18 cellular contexts compared by ENCODE assay signal in genomic region chr10:124903119-124903518, GRCh38. TPM values are rescaled to one million over a fixed set of nuclear protein-coding genes. Genes with fewer than 3 reads are reported as not detected.
A peak's percentile ranks its signal among the peaks of the same experiment; 100 is the strongest.
DNase-seq lines count a peak whose midpoint lies in the region; ATAC-seq and TF ChIP-seq lines count a peak whose summit lies in the region.
"Had no signal": no experiment of that assay in that cellular context is flagged by ENCODE, and none has a peak within 500 bp of the region (broad histone marks: within the 10 kb centered on the region; RNA-seq: fewer than 3 reads in every experiment).

No MANE protein-coding gene starts in this region.

- H2BK20ac ChIP-seq in IMR-90 (ENCODE audit: low read depth, low read length) = peak overlapping the region; percentile 82

- no peaks in the 10 kb centered on the region for H3K36me3 ChIP-seq in IMR-90 (ENCODE audit: control insufficient read depth, insufficient read depth, low read length)
- H3K36me3 ChIP-seq in adrenal gland (replicated peaks in 1 of 2) = no peaks in the 10 kb centered on the region
- H3K36me3 ChIP-seq in mesendoderm (ENCODE audit: control insufficient read depth, insufficient read depth, low read length) = no peaks in the 10 kb centered on the region
- no peaks in the 10 kb centered on the region for H3K36me3 ChIP-seq in MM.1S (replicated peaks; ENCODE audit: insufficient read depth, low read length)
- H3K36me3 ChIP-seq: esophagus squamous epithelium, neural progenitor cell, tibial nerve had no signal

- in situ Hi-C loops in IMR-90 (cut with MboI; ENCODE audit: low sequenced_read_pairs) = no loop called here

- peak overlapping the region; percentile 64; the same call in 2 of the 3 replicates for H2BK15ac ChIP-seq in IMR-90 (ENCODE audit: low read depth, low read length)
- H2BK15ac ChIP-seq in mesendoderm (replicated peaks; ENCODE audit: low read depth) = no peak overlapping the region

- H2AK9ac ChIP-seq in IMR-90 (replicated peaks; ENCODE audit: low read depth, low read length, poor library complexity) = no peak overlapping the region

- dilution Hi-C loops in IMR-90 (cut with HindIII; ENCODE audit: low sequenced_read_pairs, unreplicated experiment) = no loop called here

- TF ChIP-seq POLR2A in IMR-90 (IDR thresholded peaks at IDR 0.05; ENCODE audit: low read depth, low read length) (no peak), adrenal gland (IDR thresholded peaks at IDR 0.05) (no peak)

- peaks cover 14% of the 10 kb centered on the region for H3K4me1 ChIP-seq in IMR-90 (ENCODE audit: control insufficient read depth, insufficient read depth, low read length)
- peaks cover 0 to 3% of the 10 kb centered on the region in 2 donors for H3K4me1 ChIP-seq in adrenal gland (replicated peaks in 1 of 2)
- H3K4me1 ChIP-seq in mesendoderm (ENCODE audit: control insufficient read depth, low read depth, low read length) = no peaks in the 10 kb centered on the region
- no peaks in the 10 kb centered on the region for H3K4me1 ChIP-seq in MM.1S (ENCODE audit: low read length)
- H3K4me1 ChIP-seq: esophagus squamous epithelium, neural progenitor cell, tibial nerve had no signal

- H3K9me3 ChIP-seq in IMR-90 (ENCODE audit: control insufficient read depth, insufficient read depth, low read length) (no peaks in the 10 kb centered on the region), adrenal gland (replicated peaks in 1 of 3) (no peaks in the 10 kb centered on the region), MM.1S (replicated peaks; ENCODE audit: insufficient read depth, low read length) (no peaks in the 10 kb centered on the region)
- H3K9me3 ChIP-seq: esophagus squamous epithelium, tibial nerve had no signal

- TF ChIP-seq RAD21 in IMR-90 (IDR thresholded peaks at IDR 0.05; ENCODE audit: low read length) = no peak

- H4K8ac ChIP-seq in IMR-90 (ENCODE audit: low read depth in 2 of 2, low read length in 2 of 2) (peak overlapping the region in 1 of 2 experiments; percentile 30; a peak in 2 of 4 replicates), mesendoderm (ENCODE audit: low read depth, low read length) (no peak overlapping the region)

- H4K5ac ChIP-seq in IMR-90 (ENCODE audit: low read depth, low read length) (peak overlapping the region; percentile 15; the same call in 1 of the 2 replicates), mesendoderm (ENCODE audit: low read length) (no peak overlapping the region)

- intact Hi-C loops in IMR-90 (cut with micrococcal nuclease) (no loop called here), adrenal gland (cut with DNase I) (no loop called here)

- peaks cover 0 to 3% of the 10 kb centered on the region in 2 experiments; a peak in 1 of 4 replicates for H3K79me1 ChIP-seq in IMR-90 (ENCODE audit: low read depth in 1 of 2, low read length in 2 of 2)
- H3K79me1 ChIP-seq in mesendoderm (ENCODE audit: low read length) = no peaks in the 10 kb centered on the region

- TF ChIP-seq CTCF in IMR-90 (conservative IDR thresholded peaks at IDR 0.05; ENCODE audit: low read depth, low read length) = no peak
- no peak for TF ChIP-seq CTCF in adrenal gland (IDR thresholded peaks at IDR 0.05)
- TF ChIP-seq CTCF in MM.1S (IDR thresholded peaks at IDR 0.05; ENCODE audit: low read length) = no peak

- H3K27ac ChIP-seq in IMR-90 (ENCODE audit: insufficient read depth, low read length) (peak overlapping the region; percentile 32; the same call in 1 of the 2 replicates), adrenal gland (peak overlapping the region in 3 of 5 donors; percentile 2 to 52 (median 29)), mesendoderm (ENCODE audit: low read depth, low read length) (no peak overlapping the region), MM.1S (ENCODE audit: low read length) (no peak overlapping the region)
- H3K27ac ChIP-seq: esophagus squamous epithelium, neural progenitor cell, tibial nerve had no signal

- peak overlapping the region; percentile 77 for H3K4ac ChIP-seq in IMR-90 (ENCODE audit: low read depth, low read length)
- no peak overlapping the region for H3K4ac ChIP-seq in mesendoderm (ENCODE audit: low read depth, low read length)

- H4K91ac ChIP-seq in IMR-90 (ENCODE audit: insufficient read depth, low read depth, low read length) = peak overlapping the region; percentile 50

- POLR2A ChIA-PET in IMR-90 (lab: Charles Lee; ENCODE audit: unreplicated experiment) = no interaction called here

- H2BK5ac ChIP-seq in IMR-90 (ENCODE audit: low read depth, low read length, poor library complexity, severe bottlenecking) (no peak overlapping the region), mesendoderm (ENCODE audit: low read length) (no peak overlapping the region)

- no peaks in the 10 kb centered on the region for H3K79me2 ChIP-seq in mesendoderm (ENCODE audit: control insufficient read depth, insufficient read depth, low read length)
- no peaks in the 10 kb centered on the region for H3K79me2 ChIP-seq in MM.1S (ENCODE audit: low read length)

- H2AFZ ChIP-seq in IMR-90 (replicated peaks; ENCODE audit: low read length, poor library complexity) = no peak overlapping the region
- no peak overlapping the region for H2AFZ ChIP-seq in MM.1S (ENCODE audit: low read length)
- H2AFZ ChIP-seq: neural progenitor cell had no signal

- no peaks in the 10 kb centered on the region for H3F3A ChIP-seq in MM.1S (ENCODE audit: insufficient read depth, low read length)

- no peak overlapping the region; the same call in 1 of the 2 replicates for H3K23ac ChIP-seq in IMR-90 (ENCODE audit: low read depth, low read length)
- H3K23ac ChIP-seq in mesendoderm (ENCODE audit: low read length) = no peak overlapping the region

- CTCF ChIA-PET in IMR-90 (lab: Yijun Ruan, JAX) = no interaction called here

- DNase-seq in ELF-1 (ENCODE audit: low read depth, low spot score) (peak; percentile 37), IMR-90 (no peak), adrenal gland (peak; percentile 60 to 92 (median 79)), mesendoderm (peak; percentile 20), MM.1S (no peak), DMS153 treated with DMSO at 0.1 percent for 48 hours (lab: John Stamatoyannopoulos, UW; ENCODE audit: unreplicated experiment) (no peak)
- no peak for DNase-seq in activated CD4-positive, alpha-beta T cell treated with anti-CD3 and anti-CD28 coated beads, Interleukin-2, amount 50 U/mL, for 1 hour
- DNase-seq: activated naive CD8-positive, alpha-beta T cell treated with anti-CD3 and anti-CD28 coated beads for 36 hours; CD8-positive, alpha-beta T cell; effector memory CD8-positive, alpha-beta T cell; esophagus squamous epithelium; NCI-H2081 treated with DMSO at 0.1 percent for 48 hours; stimulated activated CD4-positive, alpha-beta T cell treated with anti-CD3 and anti-CD28 coated beads, Interleukin-4, amount 100 ng/mL, for 1 hour; stimulated activated naive CD8-positive, alpha-beta T cell treated with anti-CD3 and anti-CD28 coated beads, Interleukin-15, Interleukin-2, amounts not matched to agents 100 U/mL and 50 U/mL, for 24 hours; T-helper 9 cell had no signal

- no peaks in the 10 kb centered on the region for H3K27me3 ChIP-seq in IMR-90 (ENCODE audit: control insufficient read depth, insufficient read depth, low read length)
- H3K27me3 ChIP-seq in adrenal gland = no peaks in the 10 kb centered on the region
- no peaks in the 10 kb centered on the region for H3K27me3 ChIP-seq in mesendoderm (ENCODE audit: insufficient read depth, low read length, poor library complexity)
- H3K27me3 ChIP-seq in MM.1S (replicated peaks; ENCODE audit: insufficient read depth, low read length) = peaks cover 4% of the 10 kb centered on the region; the same call in 1 of the 2 replicates
- H3K27me3 ChIP-seq: neural progenitor cell, tibial nerve had no signal

- H3K18ac ChIP-seq in IMR-90 (ENCODE audit: low read depth, low read length) (peak overlapping the region; percentile 60), mesendoderm (ENCODE audit: low read length) (no peak overlapping the region)

- no TSS peak for BruUV-seq in IMR-90 (replicated peaks; lab: Mats Ljungman, UMichigan)

- H3K4me3 ChIP-seq in IMR-90 (ENCODE audit: insufficient read depth, low read depth, low read length) = no peak overlapping the region
- no peak overlapping the region for H3K4me3 ChIP-seq in adrenal gland
- H3K4me3 ChIP-seq in mesendoderm (ENCODE audit: low read length) = no peak overlapping the region
- no peak overlapping the region for H3K4me3 ChIP-seq in MM.1S (ENCODE audit: low read length)
- H3K4me3 ChIP-seq: esophagus squamous epithelium, neural progenitor cell, tibial nerve had no signal

- ATAC-seq in IMR-90 (ENCODE audit: low read depth) = no peak
- ATAC-seq: activated CD4-positive, CD25-positive, alpha-beta regulatory T cell treated with anti-CD3 and anti-CD28 coated beads, Interleukin-2, amount 50 U/mL, for 24 hours; CD8-positive, alpha-beta T cell; effector memory CD8-positive, alpha-beta T cell; stimulated activated naive CD8-positive, alpha-beta T cell treated with anti-CD3 and anti-CD28 coated beads, Interleukin-15, Interleukin-2, amounts not matched to agents 100 U/mL and 50 U/mL, for 24 hours had no signal

- H3K9ac ChIP-seq in IMR-90 (ENCODE audit: low read depth, low read length) (no peak overlapping the region), mesendoderm (ENCODE audit: low read length) (no peak overlapping the region), MM.1S (ENCODE audit: low read length) (no peak overlapping the region)
- H3K9ac ChIP-seq: neural progenitor cell had no signal

- no peak overlapping the region for H3K56ac ChIP-seq in IMR-90 (ENCODE audit: extremely low read depth, insufficient read depth, low read length)
- H3K56ac ChIP-seq in mesendoderm (ENCODE audit: low read length) = no peak overlapping the region

- H2BK120ac ChIP-seq in IMR-90 (ENCODE audit: low read depth, low read length) (peak overlapping the region; percentile 73), mesendoderm (ENCODE audit: low read depth, low read length) (no peak overlapping the region)

- H3K9me2 ChIP-seq in MM.1S (replicated peaks; ENCODE audit: insufficient read depth, low read length) = no peaks in the 10 kb centered on the region

- peaks cover 12% of the 10 kb centered on the region for H3K9me1 ChIP-seq in IMR-90 (ENCODE audit: insufficient read depth, low read length)

- H4K20me1 ChIP-seq in IMR-90 (ENCODE audit: insufficient read depth, low read length) (no peaks in the 10 kb centered on the region), MM.1S (ENCODE audit: insufficient read depth, low read length) (no peaks in the 10 kb centered on the region)

- H2AK5ac ChIP-seq in IMR-90 (ENCODE audit: low read depth, low read length) = 0 out of 2 replicates have a peak overlapping the region, but pooled peaks have one; percentile 30
- H2AK5ac ChIP-seq in mesendoderm (ENCODE audit: low read length) = no peak overlapping the region

- WGBS in IMR-90 (ENCODE audit: extremely low coverage in 2 of 2, insufficient read length in 1 of 2), 2 experiments = 38% methylated on average over 1 of the region's 2 CpGs; no CpG with 5 or more reads in 1 of the 2 experiments
- WGBS in adrenal gland, 4 donors = 13 to 17% (median 14%) methylated on average over 2 of the region's 2 CpGs
- WGBS in mesendoderm (ENCODE audit: extremely low coverage, insufficient coverage, low lambda C conversion rate) = no CpG with 5 or more reads among the region's 2 CpGs

- H3K14ac ChIP-seq in IMR-90 (replicated peaks; ENCODE audit: low read depth, low read length) = peak overlapping the region; percentile 27

- H3K4me2 ChIP-seq in IMR-90 (ENCODE audit: low read depth, low read length) (no peak overlapping the region), mesendoderm (ENCODE audit: low read length) (no peak overlapping the region), MM.1S (ENCODE audit: low read depth, low read length) (no peak overlapping the region)
- H3K4me2 ChIP-seq: neural progenitor cell had no signal

RNA-seq across cellular contexts. Expression of gene ZRANB1, which starts 38.8 kb away (rescaled TPM):
- total RNA-seq in IMR-90 (2012; rRNA removed) (24.7 and 30.3 TPM in 2 replicates), adrenal gland (10 to 100 TPM; 23.0 to 64.7 (median 41.9) TPM)
- polyA plus RNA-seq in IMR-90 (2012; rRNA removed) (9.1 and 11.2 TPM in 2 replicates), adrenal gland (10 to 100 TPM; 20.2 to 30.4 (median 23.6) TPM)
- 3.0 and 4.6 TPM in 2 replicates for polyA plus RNA-seq in IMR-90 (2012; cell fraction: cytosol; rRNA removed)
- polyA plus RNA-seq in IMR-90 (2012; cell fraction: nucleus; rRNA removed; ENCODE audit: low replicate concordance) = 2.6 and 15.3 TPM in 2 replicates
- polyA plus RNA-seq in mesendoderm (2013, experiment 1 of 2) = 10.9 TPM
- 11.1 TPM for polyA plus RNA-seq in mesendoderm (2013, experiment 2 of 2)

Comparison
In these comparisons a context has a peak if more than half of its experiments do, and no peak if none do; other contexts are left out.
1. DNase-seq: peak in ELF-1 (single experiment), adrenal gland (7 of 7) and mesendoderm (single experiment); none in IMR-90 (single experiment), MM.1S (single experiment), activated CD4-positive, alpha-beta T cell treated with anti-CD3 and anti-CD28 coated beads, Interleukin-2, amount 50 U/mL, for 1 hour (single experiment) and DMS153 treated with DMSO at 0.1 percent for 48 hours (single experiment).
2. H3K27ac ChIP-seq: peak in IMR-90 (single experiment) and adrenal gland (3 of 5); none in mesendoderm (single experiment) and MM.1S (single experiment).